In genomic region chr2:26785431-26786206, GRCh38 we compare ENCODE assay signal across 8 cellular contexts. TPM values are rescaled to one million over a fixed set of nuclear protein-coding genes. Genes with fewer than 3 reads are reported as not detected.
DNase-seq lines count a peak whose midpoint lies in the region; ATAC-seq and TF ChIP-seq lines count a peak whose summit lies in the region.

TSS of gene CENPA (plus strand) at chr2:26786056. CDS start at chr2:26786197, 141 bp downstream.

- H3K36me3 ChIP-seq in KMS-11 (ENCODE audit: insufficient read depth) = no peaks in the 10 kb centered on the region; the same call in 1 of the 2 replicates
- H3K36me3 ChIP-seq in Peyer's patch = peaks cover 0 to 4% (median 0%) of the 10 kb centered on the region in 3 donors
- H3K36me3 ChIP-seq in esophagus muscularis mucosa = peaks cover 0 to 12% (median 10%) of the 10 kb centered on the region in 4 donors
- peaks cover 2 to 3% of the 10 kb centered on the region in 2 donors for H3K36me3 ChIP-seq in muscle layer of duodenum (ENCODE audit: control insufficient read depth in 1 of 2, insufficient read depth in 2 of 2, low read length in 2 of 2)

- ATAC-seq in GM21737 (IDR thresholded peaks at IDR 0.05; ENCODE audit: unreplicated experiment) = peak; percentile 98

- 2% methylated on average over 41 of the region's 55 CpGs for WGBS in esophagus muscularis mucosa

- H3K9ac ChIP-seq in KMS-11 = peak within 1 kb of the TSS; percentile 73

- H2AFZ ChIP-seq in KMS-11 (ENCODE audit: low read depth) = peak within 1 kb of the TSS; percentile 84

- TF ChIP-seq CTCF in KMS-11 (conservative IDR thresholded peaks at IDR 0.05; ENCODE audit: low read depth, low read length) (peak; percentile 43), Peyer's patch (IDR thresholded peaks at IDR 0.05) (peak; percentile 32 to 66 (median 46)), esophagus muscularis mucosa (IDR thresholded peaks at IDR 0.05) (peak; percentile 16 to 45 (median 28))

- H3K27ac ChIP-seq in KMS-11 (peak within 1 kb of the TSS; percentile 63), Peyer's patch (peak within 1 kb of the TSS in 3 of 4 donors; percentile 6 to 62 (median 40)), esophagus muscularis mucosa (replicated peaks in 1 of 4) (peak within 1 kb of the TSS; percentile 50 to 62 (median 58)), muscle layer of duodenum (ENCODE audit: low read length) (peak within 1 kb of the TSS; percentile 31)

- DNase-seq in DMS79 (lab: John Stamatoyannopoulos, UW) (peak; percentile 98), Peyer's patch (peak; percentile 95 to 99 (median 97)), esophagus muscularis mucosa (ENCODE audit: extremely low spot score) (peak; percentile 99)
- DNase-seq in activated T-cell treated with anti-CD3 and anti-CD28 coated beads, Interleukin-2, amount 50 U/mL, for 48 hours = peak; percentile 96
- DNase-seq in stimulated activated CD8-positive, alpha-beta memory T cell treated with anti-CD3 and anti-CD28 coated beads, Interleukin-7, amount 100 ng/mL, for 4 hours (ENCODE audit: low read depth in 2 of 2) = peak; percentile 91 to 95

- H3K27me3 ChIP-seq in KMS-11 (ENCODE audit: insufficient read depth, low read depth) (no peaks in the 10 kb centered on the region), Peyer's patch (no peaks in the 10 kb centered on the region), esophagus muscularis mucosa (peaks cover 0 to 26% (median 4%) of the 10 kb centered on the region in 4 donors), muscle layer of duodenum (ENCODE audit: low read depth, low read length) (no peaks in the 10 kb centered on the region)

- TF ChIP-seq POLR2A in Peyer's patch (IDR thresholded peaks at IDR 0.05) (peak in 1 of 2 donors; percentile 2), esophagus muscularis mucosa (IDR thresholded peaks at IDR 0.05; ENCODE audit: low read depth) (no peak)

- H3K4me3 ChIP-seq in KMS-11 (IDR thresholded peaks at IDR 0.05; ENCODE audit: insufficient read depth, low read depth, low read length) = peak within 1 kb of the TSS; percentile 23
- H3K4me3 ChIP-seq in Peyer's patch = peak within 1 kb of the TSS; percentile 61 to 74 (median 71)
- peak within 1 kb of the TSS; percentile 64 to 82 (median 73) for H3K4me3 ChIP-seq in esophagus muscularis mucosa
- peak within 1 kb of the TSS; percentile 83 to 86 for H3K4me3 ChIP-seq in muscle layer of duodenum (ENCODE audit: low read depth in 1 of 2, low read length in 2 of 2)

- H3K79me2 ChIP-seq in KMS-11 (ENCODE audit: insufficient read depth, low read depth) = peaks cover 44% of the 10 kb centered on the region

- H3K9me3 ChIP-seq in Peyer's patch = no peaks in the 10 kb centered on the region
- H3K9me3 ChIP-seq in esophagus muscularis mucosa = peaks cover 0 to under 1% (median 0%) of the 10 kb centered on the region in 4 donors
- peaks cover 0 to 1% of the 10 kb centered on the region in 2 donors for H3K9me3 ChIP-seq in muscle layer of duodenum (ENCODE audit: control insufficient read depth in 1 of 2, low read length in 2 of 2)

- H3K4me2 ChIP-seq in KMS-11 = peak within 1 kb of the TSS; percentile 76

- H4K20me1 ChIP-seq in KMS-11 (ENCODE audit: insufficient read depth) = no peaks in the 10 kb centered on the region

- TF ChIP-seq EP300 in esophagus muscularis mucosa (IDR thresholded peaks at IDR 0.05) = no peak

- intact Hi-C loops in esophagus muscularis mucosa (cut with DNase I) = no loop called here

- H3K4me1 ChIP-seq in KMS-11 (ENCODE audit: low read depth, poor library complexity, severe bottlenecking) = peaks cover 15% of the 10 kb centered on the region
- no peaks in the 10 kb centered on the region for H3K4me1 ChIP-seq in Peyer's patch
- H3K4me1 ChIP-seq in esophagus muscularis mucosa = peaks cover 13 to 19% (median 15%) of the 10 kb centered on the region in 4 donors
- peaks cover 0 to 14% of the 10 kb centered on the region in 2 donors for H3K4me1 ChIP-seq in muscle layer of duodenum (ENCODE audit: control insufficient read depth in 1 of 2, insufficient read depth in 2 of 2, low read length in 2 of 2)

RNA-seq across cellular contexts. Expression of gene CENPA, which starts in this region (rescaled TPM):
- total RNA-seq in Peyer's patch = 1 to 10 TPM in 2 of 4 donors, not detected in 2; 1.6 to 2.1 TPM
- total RNA-seq in esophagus muscularis mucosa = under 1 TPM in 1 of 4 donors, not detected in 3; 0.34 TPM

Comparison
In these comparisons a context has a peak if more than half of its experiments do, and no peak if none do; other contexts are left out.
1. Peak in every context shown above with its lines: DNase-seq, ATAC-seq, H3K4me3 ChIP-seq and H3K27ac ChIP-seq.
2. Peak in DNase-seq, H3K4me3 ChIP-seq and H3K27ac ChIP-seq in esophagus muscularis mucosa; RNA of the gene not detected or under 1 TPM.
3. H3K4me3 ChIP-seq: peak in every context shown above with its lines; median percentile 84 in muscle layer of duodenum; 73 in esophagus muscularis mucosa; 71 in Peyer's patch; 23 in KMS-11.